In the genomic region with DNA sequence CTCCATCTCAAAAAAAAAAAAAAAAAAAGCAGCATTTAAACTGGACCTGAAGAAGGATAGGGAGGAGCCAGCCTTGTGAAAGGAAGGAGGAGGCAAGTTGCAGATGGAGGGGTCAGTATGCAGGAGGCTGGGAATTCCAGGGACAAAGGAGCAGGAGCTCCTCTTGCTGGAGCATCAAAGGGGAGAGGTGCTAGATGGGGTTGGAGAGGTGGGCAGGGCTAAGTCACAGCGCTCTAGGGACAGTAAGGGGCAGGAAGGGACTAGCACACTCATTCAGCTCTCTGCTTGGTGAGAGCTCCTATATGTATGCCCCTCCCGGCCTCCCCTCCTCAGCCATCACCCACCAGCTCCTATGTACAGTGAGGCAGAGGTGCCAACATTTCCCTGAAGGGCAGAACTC, we compare ENCODE assay signal across 1 cellular context.
TF ChIP-seq lines count a peak whose summit lies in the region.

No MANE protein-coding gene starts in this region.

TF ChIP-seq in endothelial cell of umbilical vein, 7 proteins besides CTCF, POLR2A, EP300 and RAD21:
- TF ChIP-seq JUN (IDR thresholded peaks at IDR 0.05; ENCODE audit: borderline replicate concordance, insufficient read depth, insufficient read length, low read depth) (no peak), POLR2AphosphoS5 (IDR thresholded peaks at IDR 0.05; ENCODE audit: insufficient read depth, low read depth, low read length) (peak; percentile 4), FOS (IDR thresholded peaks at IDR 0.05; ENCODE audit: borderline replicate concordance, insufficient read depth, low read length) (no peak)
